In the genomic region with DNA sequence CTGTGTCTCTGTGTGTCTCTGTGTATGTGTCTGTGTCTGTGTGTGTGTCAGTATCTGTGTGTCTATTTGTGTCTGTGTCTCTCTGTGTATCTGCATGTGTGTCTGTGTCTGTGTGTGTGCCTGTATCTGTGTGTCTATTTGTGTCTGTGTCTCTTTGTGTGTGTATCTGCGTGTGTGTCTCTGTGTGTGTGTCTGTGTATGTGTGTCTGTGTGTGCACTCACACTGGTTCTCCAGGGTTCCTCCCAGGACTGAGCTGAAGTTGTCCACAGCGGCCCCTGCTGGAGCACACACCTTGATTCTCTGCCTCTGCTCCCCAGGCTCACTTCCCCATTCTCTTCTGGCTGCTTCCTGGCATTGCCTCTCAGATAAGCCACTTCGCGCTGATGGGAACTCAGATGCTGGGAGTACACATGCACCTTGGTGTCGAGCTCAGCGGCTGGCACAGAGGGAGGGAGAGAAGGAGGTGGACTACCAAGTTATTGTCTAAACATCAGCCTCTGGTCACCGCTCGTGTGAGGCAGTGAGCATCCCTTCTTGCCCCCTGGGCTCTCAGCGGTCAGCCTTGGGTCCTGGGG, we compare ENCODE assay signal across 8 cellular contexts.
DNase-seq lines count a peak whose midpoint lies in the region; ATAC-seq and TF ChIP-seq lines count a peak whose summit lies in the region.

No MANE protein-coding gene starts in this region.

- POLR2A ChIA-PET in WTC11 (lab: Charles Lee), result no interaction called here

- H3K27ac Mint-ChIP-seq in WTC11, result no peak overlapping the region

- H3K27me3 Mint-ChIP-seq in WTC11 (ENCODE audit: low read depth), result no peaks in the 10 kb centered on the region; the same call in 1 of the 2 replicates

- no peaks in the 10 kb centered on the region for H3K4me1 Mint-ChIP-seq in WTC11

- DNase-seq in NCI-H510A treated with DMSO at 0.1 percent for 48 hours (lab: John Stamatoyannopoulos, UW), result peak; percentile 23
- no peak for DNase-seq in NCI-H510A (lab: John Stamatoyannopoulos, UW)
- DNase-seq in KG1 (lab: John Stamatoyannopoulos, UW), result peak; percentile 36
- peak; percentile 68 for DNase-seq in WTC11 (ENCODE audit: low spot score)
- peak; percentile 80 for DNase-seq in Right ventricle myocardium superior
- DNase-seq in retinal pigment epithelial cell (ENCODE audit: low read depth), result no peak
- DNase-seq in effector CD8-positive, alpha-beta T cell (lab: John Stamatoyannopoulos, UW), result no peak

- no peak overlapping the region for H3K4me3 ChIP-seq in retinal pigment epithelial cell (ENCODE audit: low read length)

- intact Hi-C loops in Right ventricle myocardium superior (cut with DNase I), result no loop called here

- H3K36me3 Mint-ChIP-seq in WTC11, result no peaks in the 10 kb centered on the region

- TF ChIP-seq CTCF in WTC11 (IDR thresholded peaks at IDR 0.05) (0 out of 2 replicates have a peak, but pooled peaks have one; percentile 14), retinal pigment epithelial cell (conservative IDR thresholded peaks at IDR 0.05; ENCODE audit: low read depth, low read length) (peak; percentile 77)

- peak; percentile 95 for ATAC-seq in GM21717 (IDR thresholded peaks at IDR 0.05; ENCODE audit: unreplicated experiment)
- peak; percentile 95 for ATAC-seq in WTC11
- peak; percentile 79 for ATAC-seq in Right ventricle myocardium superior (ENCODE audit: poor library complexity)

- no peak overlapping the region for H3K4me3 Mint-ChIP-seq in WTC11

- no peaks in the 10 kb centered on the region for H3K9me3 Mint-ChIP-seq in WTC11

- CTCF ChIA-PET in WTC11 (lab: Charles Lee), result interaction anchor here (0.6 to 3.5 kb wide), 31 partner anchors 10 to 1264 kb away, joined by 3 to 37 read pairs (median 4); a partner anchor contains a TSS

TF ChIP-seq in WTC11, 78 proteins besides CTCF, POLR2A, EP300 and RAD21:
- TF ChIP-seq JUN (CRISPR knock-in tag; IDR thresholded peaks at IDR 0.05) (no peak), ZNF121 (CRISPR knock-in tag; IDR thresholded peaks at IDR 0.05) (no peak), ZNF396 (CRISPR knock-in tag; IDR thresholded peaks at IDR 0.05; ENCODE audit: borderline replicate concordance) (no peak), ZNF416 (CRISPR knock-in tag; IDR thresholded peaks at IDR 0.05) (no peak)
- TF ChIP-seq, protein P1, sequence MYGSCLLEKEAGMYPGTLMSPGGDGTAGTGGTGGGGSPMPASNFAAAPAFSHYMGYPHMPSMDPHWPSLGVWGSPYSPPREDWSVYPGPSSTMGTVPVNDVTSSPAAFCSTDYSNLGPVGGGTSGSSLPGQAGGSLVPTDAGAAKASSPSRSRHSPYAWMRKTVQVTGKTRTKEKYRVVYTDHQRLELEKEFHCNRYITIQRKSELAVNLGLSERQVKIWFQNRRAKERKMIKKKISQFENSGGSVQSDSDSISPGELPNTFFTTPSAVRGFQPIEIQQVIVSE (CRISPR knock-in tag; IDR thresholded peaks at IDR 0.05; ENCODE audit: borderline replicate concordance), result no peak
- TF ChIP-seq, protein P2, sequence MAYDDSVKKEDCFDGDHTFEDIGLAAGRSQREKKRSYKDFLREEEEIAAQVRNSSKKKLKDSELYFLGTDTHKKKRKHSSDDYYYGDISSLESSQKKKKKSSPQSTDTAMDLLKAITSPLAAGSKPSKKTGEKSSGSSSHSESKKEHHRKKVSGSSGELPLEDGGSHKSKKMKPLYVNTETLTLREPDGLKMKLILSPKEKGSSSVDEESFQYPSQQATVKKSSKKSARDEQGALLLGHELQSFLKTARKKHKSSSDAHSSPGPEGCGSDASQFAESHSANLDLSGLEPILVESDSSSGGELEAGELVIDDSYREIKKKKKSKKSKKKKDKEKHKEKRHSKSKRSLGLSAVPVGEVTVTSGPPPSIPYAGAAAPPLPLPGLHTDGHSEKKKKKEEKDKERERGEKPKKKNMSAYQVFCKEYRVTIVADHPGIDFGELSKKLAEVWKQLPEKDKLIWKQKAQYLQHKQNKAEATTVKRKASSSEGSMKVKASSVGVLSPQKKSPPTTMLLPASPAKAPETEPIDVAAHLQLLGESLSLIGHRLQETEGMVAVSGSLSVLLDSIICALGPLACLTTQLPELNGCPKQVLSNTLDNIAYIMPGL (CRISPR knock-in tag; IDR thresholded peaks at IDR 0.05), result no peak
TF ChIP-seq in WTC11: peak in this region for 0.

Comparison
In these comparisons a context has a peak if more than half of its experiments do, and no peak if none do; other contexts are left out.
1. DNase-seq: peak in NCI-H510A treated with DMSO at 0.1 percent for 48 hours (single experiment), KG1 (single experiment), WTC11 (single experiment) and Right ventricle myocardium superior (single experiment); none in NCI-H510A (single experiment), retinal pigment epithelial cell (single experiment) and effector CD8-positive, alpha-beta T cell (single experiment).
2. Peak in every context shown above with its lines, with median percentiles within 50 percentile points of each other: ATAC-seq.